8 cellular contexts compared by ENCODE assay signal in the genomic region with DNA sequence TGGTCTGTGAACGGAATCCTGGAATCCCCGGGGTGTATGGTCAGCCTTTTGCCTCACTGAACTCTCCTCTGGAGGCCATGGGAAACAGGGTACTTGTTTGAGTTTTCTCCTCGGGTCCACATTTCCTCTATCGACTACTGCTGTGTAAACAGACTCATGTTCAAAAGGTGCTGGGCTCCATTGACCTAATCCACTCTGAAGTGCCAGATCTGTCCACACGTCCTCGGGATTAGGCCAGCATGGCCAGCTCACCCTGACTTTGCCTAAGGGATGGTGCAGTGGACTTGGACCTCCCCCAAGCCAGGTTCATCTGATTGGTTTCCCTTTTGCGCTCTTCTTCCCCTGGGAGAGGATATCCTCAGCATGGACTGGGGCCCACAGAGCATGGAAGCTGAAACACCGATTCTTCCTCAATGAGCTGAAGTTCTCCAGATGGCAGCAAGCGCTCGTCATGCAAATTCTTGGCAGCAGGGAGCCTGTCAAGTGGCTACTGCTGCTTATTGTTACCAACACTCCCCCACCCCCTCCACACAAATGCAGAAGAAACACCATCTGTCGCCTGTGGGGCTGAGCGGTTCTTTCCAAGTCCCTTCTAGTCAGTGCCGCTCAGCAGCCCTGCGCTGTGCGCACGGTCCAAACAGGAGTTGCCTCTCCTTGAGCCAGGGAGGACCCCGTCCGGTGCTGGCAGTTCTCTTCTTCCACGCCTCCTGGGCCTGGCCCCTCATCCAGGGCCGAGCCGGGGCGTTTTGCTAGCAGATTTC.
DNase-seq lines count a peak whose midpoint lies in the region; ATAC-seq and TF ChIP-seq lines count a peak whose summit lies in the region.

No MANE protein-coding gene starts in this region.

- peak; percentile 87 for DNase-seq in ELR (ENCODE audit: low read depth)
- DNase-seq in NCI-H345 treated with DMSO at 0.1 percent for 48 hours (lab: John Stamatoyannopoulos, UW; ENCODE audit: unreplicated experiment): peak; percentile 85
- peak; percentile 75 for DNase-seq in coronary artery (ENCODE audit: low spot score)
- DNase-seq in left lobe of liver (ENCODE audit: low spot score): peak; percentile 48
- peak; percentile 7 for DNase-seq in stimulated activated naive B cell treated with anti-CD40 and anti-IgM and Interleukin-4, amounts not matched to agents 10 μg/mL and 1 μg/mL and 100 μg/mL, for 72 hours
- DNase-seq in HUDEP-2 (lab: John Stamatoyannopoulos, UW; ENCODE audit: unreplicated experiment in 76 of 76): no peak
- no peak for DNase-seq in SIG-M5 treated with dmso at 0.1 percent for 504 hours (lab: John Stamatoyannopoulos, UW; ENCODE audit: unreplicated experiment)

- peaks cover 0 to 5% of the 10 kb centered on the region in 2 donors for H3K27me3 Mint-ChIP-seq in stimulated activated naive B cell treated with anti-CD40 and anti-IgM and Interleukin-4, amounts not matched to agents 10 μg/mL and 1 μg/mL and 100 μg/mL, for 72 hours

- peak overlapping the region; percentile 51 for H3K4me3 ChIP-seq in coronary artery

- no peaks in the 10 kb centered on the region for H3K9me3 Mint-ChIP-seq in stimulated activated naive B cell treated with anti-CD40 and anti-IgM and Interleukin-4, amounts not matched to agents 10 μg/mL and 1 μg/mL and 100 μg/mL, for 72 hours

- peaks cover 15 to 33% of the 10 kb centered on the region in 2 donors for H3K4me1 Mint-ChIP-seq in stimulated activated naive B cell treated with anti-CD40 and anti-IgM and Interleukin-4, amounts not matched to agents 10 μg/mL and 1 μg/mL and 100 μg/mL, for 72 hours

- no peak overlapping the region for H3K27ac Mint-ChIP-seq in stimulated activated naive B cell treated with anti-CD40 and anti-IgM and Interleukin-4, amounts not matched to agents 10 μg/mL and 1 μg/mL and 100 μg/mL, for 72 hours

- no peak for TF ChIP-seq CTCF in coronary artery (IDR thresholded peaks at IDR 0.05)

- no peaks in the 10 kb centered on the region for H3K36me3 Mint-ChIP-seq in stimulated activated naive B cell treated with anti-CD40 and anti-IgM and Interleukin-4, amounts not matched to agents 10 μg/mL and 1 μg/mL and 100 μg/mL, for 72 hours

- H3K27ac ChIP-seq in coronary artery: peak overlapping the region; percentile 12 to 61

- peak overlapping the region; percentile 46 to 77 for H3K4me3 Mint-ChIP-seq in stimulated activated naive B cell treated with anti-CD40 and anti-IgM and Interleukin-4, amounts not matched to agents 10 μg/mL and 1 μg/mL and 100 μg/mL, for 72 hours

- ATAC-seq in HG02870 (IDR thresholded peaks at IDR 0.05; ENCODE audit: unreplicated experiment) (peak; percentile 74), left lobe of liver (peak; percentile 83)
- ATAC-seq in stimulated activated naive B cell treated with anti-CD40 and anti-IgM and Interleukin-4, amounts not matched to agents 10 μg/mL and 1 μg/mL and 100 μg/mL, for 72 hours (replicated peaks): peak; percentile 82

Comparison
In these comparisons a context has a peak if more than half of its experiments do, and no peak if none do; other contexts are left out.
1. DNase-seq: peak in ELR (single experiment), NCI-H345 treated with DMSO at 0.1 percent for 48 hours (single experiment), coronary artery (single experiment), left lobe of liver (single experiment) and stimulated activated naive B cell treated with anti-CD40 and anti-IgM and Interleukin-4, amounts not matched to agents 10 μg/mL and 1 μg/mL and 100 μg/mL, for 72 hours (single experiment); none in HUDEP-2 (0 of 76) and SIG-M5 treated with dmso at 0.1 percent for 504 hours (single experiment).
2. Peak in every context shown above with its lines, with median percentiles within 50 percentile points of each other: ATAC-seq.